ENCODE assay signal across 34 cellular contexts in the genomic region with DNA sequence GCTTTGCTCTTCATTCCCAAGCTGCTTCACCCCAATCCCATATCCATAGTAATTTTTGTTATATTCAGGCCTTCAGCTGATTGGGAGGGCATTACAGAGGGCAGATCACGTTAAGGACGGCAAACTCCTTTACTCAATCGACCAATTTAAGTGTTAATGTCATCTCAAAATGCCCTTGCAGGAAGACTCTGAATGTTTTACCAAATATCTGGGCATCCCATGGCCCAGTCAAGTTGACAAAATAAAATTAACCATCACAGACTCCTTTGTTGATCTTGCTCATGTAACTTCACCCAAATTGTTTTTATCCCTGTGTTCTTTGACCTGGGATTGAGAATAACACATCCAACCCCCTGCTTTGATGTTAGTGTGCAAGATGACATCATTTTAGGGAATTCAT.
"Had no signal": no experiment of that assay in that cellular context is flagged by ENCODE, and none has a peak within 500 bp of the region (broad histone marks: within the 10 kb centered on the region; RNA-seq: fewer than 3 reads in every experiment).

No MANE protein-coding gene starts in this region.

- H3K4me3 Mint-ChIP-seq: activated naive CD4-positive, alpha-beta T cell treated with anti-CD3 and anti-CD28 coated beads for 36 hours; activated naive CD4-positive, alpha-beta T cell treated with anti-CD3 and anti-CD28 coated beads, Interleukin-2, amount 10 ng/mL, durations not matched to agents 7 days and 5 days; activated naive CD4-positive, alpha-beta T cell treated with anti-CD3 and anti-CD28 coated beads, Interleukin-2, amount 50 U/mL, for 24 hours; activated naive CD8-positive, alpha-beta T cell; activated naive CD8-positive, alpha-beta T cell treated with anti-CD3 and anti-CD28 coated beads for 36 hours; activated naive CD8-positive, alpha-beta T cell treated with anti-CD3 and anti-CD28 coated beads, Interleukin-2, amount 10 ng/mL, durations not matched to agents 7 days and 5 days; activated naive CD8-positive, alpha-beta T cell treated with anti-CD3 and anti-CD28 coated beads, Interleukin-2, amount 50 U/mL, for 24 hours; activated T-cell treated with anti-CD3 and anti-CD28 coated beads, Interleukin-2, amount 50 U/mL, for 24 hours; activated T-cell treated with anti-CD3 and anti-CD28 coated beads, Interleukin-2, amount 50 U/mL, for 4 hours; activated T-cell treated with anti-CD3 and anti-CD28 coated beads, Interleukin-2, amount 50 U/mL, for 72 hours; activated T-helper 1 cell treated with anti-CD3 and anti-CD28 coated beads, Interleukin-12 subunit alpha, Interleukin-12 subunit beta, Interleukin-2, Interleukin-4 antibody, amounts not matched to agents 30 ng/mL and 10 ng/mL and 1 ng/mL, durations not matched to agents 14 hours and 24 hours and 36 hours; activated T-helper 17 cell treated with anti-CD3 and anti-CD28 coated beads, Interleukin-2, amount 50 U/mL, for 72 hours; brain; central memory CD8-positive, alpha-beta T cell had no signal

- H3K4me1 Mint-ChIP-seq: activated naive CD4-positive, alpha-beta T cell treated with anti-CD3 and anti-CD28 coated beads, Interleukin-2, amount 10 ng/mL, durations not matched to agents 7 days and 5 days; activated naive CD4-positive, alpha-beta T cell treated with anti-CD3 and anti-CD28 coated beads, Interleukin-2, amount 50 U/mL, for 24 hours; activated naive CD8-positive, alpha-beta T cell treated with anti-CD3 and anti-CD28 coated beads for 36 hours; activated naive CD8-positive, alpha-beta T cell treated with anti-CD3 and anti-CD28 coated beads, Interleukin-2, amount 10 ng/mL, durations not matched to agents 7 days and 5 days; activated naive CD8-positive, alpha-beta T cell treated with anti-CD3 and anti-CD28 coated beads, Interleukin-2, amount 50 U/mL, for 24 hours; activated T-helper 17 cell treated with anti-CD3 and anti-CD28 coated beads, Interleukin-2, amount 50 U/mL, for 72 hours; brain; central memory CD8-positive, alpha-beta T cell had no signal

- H3K27ac Mint-ChIP-seq: activated naive CD4-positive, alpha-beta T cell treated with anti-CD3 and anti-CD28 coated beads for 36 hours; activated naive CD4-positive, alpha-beta T cell treated with anti-CD3 and anti-CD28 coated beads, Interleukin-2, amount 10 ng/mL, durations not matched to agents 7 days and 5 days; activated naive CD4-positive, alpha-beta T cell treated with anti-CD3 and anti-CD28 coated beads, Interleukin-2, amount 50 U/mL, for 24 hours; activated naive CD4-positive, alpha-beta T cell treated with anti-CD3 and anti-CD28 coated beads, Interleukin-2, amount 50 U/mL, for 72 hours; activated naive CD8-positive, alpha-beta T cell; activated naive CD8-positive, alpha-beta T cell treated with anti-CD3 and anti-CD28 coated beads for 36 hours; activated naive CD8-positive, alpha-beta T cell treated with anti-CD3 and anti-CD28 coated beads, Interleukin-2, amount 10 ng/mL, durations not matched to agents 7 days and 5 days; activated naive CD8-positive, alpha-beta T cell treated with anti-CD3 and anti-CD28 coated beads, Interleukin-2, amount 50 U/mL, for 24 hours; activated T-cell treated with anti-CD3 and anti-CD28 coated beads, Interleukin-2, amount 50 U/mL, for 24 hours; activated T-cell treated with anti-CD3 and anti-CD28 coated beads, Interleukin-2, amount 50 U/mL, for 72 hours; activated T-helper 1 cell treated with anti-CD3 and anti-CD28 coated beads, Interleukin-12 subunit alpha, Interleukin-12 subunit beta, Interleukin-2, Interleukin-4 antibody, amounts not matched to agents 30 ng/mL and 10 ng/mL and 1 ng/mL, durations not matched to agents 14 hours and 24 hours and 36 hours; activated T-helper 17 cell treated with anti-CD3 and anti-CD28 coated beads, Interleukin-2, amount 50 U/mL, for 72 hours; activated T-helper 2 cell treated with anti-CD3 and anti-CD28 coated beads, Interferon-gamma antibody, Interleukin-2, Interleukin-4, amounts not matched to agents 10 μg/mL and 5 μg/mL and 100 μg/mL, durations not matched to agents 14 hours and 24 hours and 36 hours; brain had no signal

- ATAC-seq: activated naive CD4-positive, alpha-beta T cell treated with anti-CD3 and anti-CD28 coated beads, Interleukin-2, amount 50 U/mL, for 72 hours; activated naive CD8-positive, alpha-beta T cell treated with anti-CD3 and anti-CD28 coated beads, Interleukin-2, amount 50 U/mL, for 24 hours; activated T-cell treated with anti-CD3 and anti-CD28 coated beads, Interleukin-2, amount 50 U/mL, for 4 hours; activated T-cell treated with anti-CD3 and anti-CD28 coated beads, Interleukin-2, amount 50 U/mL, for 72 hours; activated T-helper 17 cell treated with anti-CD3 and anti-CD28 coated beads, Interleukin-2, amount 50 U/mL, for 72 hours; body of pancreas had no signal

- H3K27me3 Mint-ChIP-seq: activated naive CD4-positive, alpha-beta T cell treated with anti-CD3 and anti-CD28 coated beads, Interleukin-2, amount 10 ng/mL, durations not matched to agents 7 days and 5 days; activated naive CD4-positive, alpha-beta T cell treated with anti-CD3 and anti-CD28 coated beads, Interleukin-2, amount 50 U/mL, for 24 hours; activated naive CD8-positive, alpha-beta T cell; activated naive CD8-positive, alpha-beta T cell treated with anti-CD3 and anti-CD28 coated beads for 36 hours; activated naive CD8-positive, alpha-beta T cell treated with anti-CD3 and anti-CD28 coated beads, Interleukin-2, amount 50 U/mL, for 24 hours; activated T-cell treated with anti-CD3 and anti-CD28 coated beads, Interleukin-2, amount 50 U/mL, for 24 hours; activated T-helper 17 cell treated with anti-CD3 and anti-CD28 coated beads, Interleukin-2, amount 50 U/mL, for 72 hours; central memory CD8-positive, alpha-beta T cell had no signal

- H3K36me3 Mint-ChIP-seq: activated naive CD4-positive, alpha-beta T cell treated with anti-CD3 and anti-CD28 coated beads, Interleukin-2, amount 10 ng/mL, durations not matched to agents 7 days and 5 days; activated naive CD4-positive, alpha-beta T cell treated with anti-CD3 and anti-CD28 coated beads, Interleukin-2, amount 50 U/mL, for 24 hours; activated naive CD4-positive, alpha-beta T cell treated with anti-CD3 and anti-CD28 coated beads, Interleukin-2, amount 50 U/mL, for 72 hours; activated naive CD8-positive, alpha-beta T cell; activated naive CD8-positive, alpha-beta T cell treated with anti-CD3 and anti-CD28 coated beads for 36 hours; activated naive CD8-positive, alpha-beta T cell treated with anti-CD3 and anti-CD28 coated beads, Interleukin-2, amount 10 ng/mL, durations not matched to agents 7 days and 5 days; brain had no signal

- DNase-seq: activated effector memory CD4-positive, alpha-beta T cell treated with anti-CD3 and anti-CD28 coated beads, Interleukin-2, amount 50 U/mL, for 16 hours; activated effector memory CD4-positive, alpha-beta T cell treated with Interleukin-2 at 50 U/mL for 16 hours; activated gamma-delta T cell; activated gamma-delta T cell treated with Interleukin-2 at 50 U/mL for 16 hours; activated naive CD4-positive, alpha-beta T cell; activated naive CD4-positive, alpha-beta T cell treated with anti-CD3 and anti-CD28 coated beads for 36 hours; activated naive CD4-positive, alpha-beta T cell treated with anti-CD3 and anti-CD28 coated beads, Interleukin-2, amount 10 ng/mL, durations not matched to agents 7 days and 5 days; activated naive CD4-positive, alpha-beta T cell treated with anti-CD3 and anti-CD28 coated beads, Interleukin-2, amount 50 U/mL, for 16 hours; activated naive CD4-positive, alpha-beta T cell treated with Interleukin-2 at 50 U/mL for 16 hours; activated naive CD8-positive, alpha-beta T cell treated with anti-CD3 and anti-CD28 coated beads for 36 hours; activated naive CD8-positive, alpha-beta T cell treated with anti-CD3 and anti-CD28 coated beads, Interleukin-2, amount 10 ng/mL, durations not matched to agents 7 days and 5 days; activated naive CD8-positive, alpha-beta T cell treated with anti-CD3 and anti-CD28 coated beads, Interleukin-2, amount 50 U/mL, for 24 hours; activated T-cell treated with anti-CD3 and anti-CD28 coated beads, Interleukin-2, amount 50 U/mL, for 24 hours; activated T-cell treated with anti-CD3 and anti-CD28 coated beads, Interleukin-2, amount 50 U/mL, for 4 hours; activated T-cell treated with anti-CD3 and anti-CD28 coated beads, Interleukin-2, amount 50 U/mL, for 48 hours; activated T-cell treated with anti-CD3 and anti-CD28 coated beads, Interleukin-2, amount 50 U/mL, for 72 hours; adrenal gland; amniotic stem cell; amygdala; anterior cingulate cortex; aorta; body of pancreas; brain microvascular endothelial cell; caudate nucleus; central memory CD4-positive, alpha-beta T cell; cerebellar nuclear complex had no signal
